8 cellular contexts compared by ENCODE assay signal in genomic region chr18:77208969-77209368, GRCh38. TPM values are rescaled to one million over a fixed set of nuclear protein-coding genes. Genes with fewer than 3 reads are reported as not detected.
DNase-seq lines count a peak whose midpoint lies in the region; ATAC-seq and TF ChIP-seq lines count a peak whose summit lies in the region.

No MANE protein-coding gene starts in this region.

- peak; percentile 72 for ATAC-seq in GM18508 (IDR thresholded peaks at IDR 0.05; ENCODE audit: insufficient read depth, unreplicated experiment)
- peak; percentile 60 for ATAC-seq in HG02938 (IDR thresholded peaks at IDR 0.05; ENCODE audit: unreplicated experiment)

- H2AFZ ChIP-seq in ACC112 (ENCODE audit: low read length, unreplicated experiment): peak overlapping the region; percentile 98
- H2AFZ ChIP-seq in osteoblast (ENCODE audit: low read length): peak overlapping the region; percentile 94

- H4K20me1 ChIP-seq in osteoblast (ENCODE audit: insufficient read depth, low read length): no peaks in the 10 kb centered on the region

- H3K36me3 ChIP-seq in ACC112 (ENCODE audit: insufficient read depth, low read length): no peaks in the 10 kb centered on the region
- H3K36me3 ChIP-seq in effector memory CD4-positive, alpha-beta T cell (ENCODE audit: control insufficient read depth, insufficient read depth, low read length): no peaks in the 10 kb centered on the region
- no peaks in the 10 kb centered on the region for H3K36me3 ChIP-seq in osteoblast (ENCODE audit: insufficient read depth, low read length)

- H3K27me3 ChIP-seq in ACC112 (ENCODE audit: insufficient read depth, low read length) (no peaks in the 10 kb centered on the region), osteoblast (ENCODE audit: insufficient read depth, low read length) (no peaks in the 10 kb centered on the region)
- no peaks in the 10 kb centered on the region for H3K27me3 ChIP-seq in effector memory CD4-positive, alpha-beta T cell (replicated peaks; ENCODE audit: control insufficient read depth, insufficient read depth, low read length, poor library complexity, severe bottlenecking)

- H3K79me2 ChIP-seq in ACC112 (ENCODE audit: control insufficient read depth, insufficient read depth, low read length, unreplicated experiment) (no peaks in the 10 kb centered on the region), osteoblast (ENCODE audit: insufficient read depth, low read length) (no peaks in the 10 kb centered on the region)

- H3K4me2 ChIP-seq in osteoblast (ENCODE audit: insufficient read depth, low read length): peak overlapping the region; percentile 81

- no peak for TF ChIP-seq CTCF in osteoblast (IDR thresholded peaks at IDR 0.05; ENCODE audit: extremely low read depth, low read depth, low read length)

- H3K9me3 ChIP-seq in effector memory CD4-positive, alpha-beta T cell (ENCODE audit: control insufficient read depth, low read length): no peaks in the 10 kb centered on the region
- H3K9me3 ChIP-seq in osteoblast (ENCODE audit: low read depth, low read length): no peaks in the 10 kb centered on the region

- peaks cover 42% of the 10 kb centered on the region for H3K4me1 ChIP-seq in ACC112 (ENCODE audit: control insufficient read depth, insufficient read depth, low read length, unreplicated experiment)
- peaks cover 20% of the 10 kb centered on the region for H3K4me1 ChIP-seq in effector memory CD4-positive, alpha-beta T cell (ENCODE audit: control insufficient read depth, insufficient read depth, low read length, poor library complexity, severe bottlenecking)
- H3K4me1 ChIP-seq in osteoblast (ENCODE audit: insufficient read depth, low read length): peaks cover 26% of the 10 kb centered on the region

- peak overlapping the region; percentile 52 for H3K4me3 ChIP-seq in ACC112 (ENCODE audit: low read depth, low read length)
- H3K4me3 ChIP-seq in effector memory CD4-positive, alpha-beta T cell (ENCODE audit: insufficient read depth, low read depth, low read length, poor library complexity, severe bottlenecking): peak overlapping the region; percentile 48
- H3K4me3 ChIP-seq in osteoblast (ENCODE audit: insufficient read depth, low read length): peak overlapping the region; percentile 61

- DNase-seq in OCI-M2 (lab: John Stamatoyannopoulos, UW; ENCODE audit: unreplicated experiment): peak; percentile 4
- DNase-seq in effector memory CD4-positive, alpha-beta T cell: peak in 1 of 3 donors; percentile 14
- peak; percentile 86 for DNase-seq in osteoblast (ENCODE audit: insufficient read length, low spot score, missing footprints)
- no peak for DNase-seq in inferior parietal cortex (ENCODE audit: extremely low spot score)
- DNase-seq in NCI-H2227 treated with DMSO at 0.1 percent for 48 hours (lab: John Stamatoyannopoulos, UW): no peak

- H3K27ac ChIP-seq in ACC112 (ENCODE audit: low read depth, low read length): peak overlapping the region; percentile 87
- H3K27ac ChIP-seq in effector memory CD4-positive, alpha-beta T cell (ENCODE audit: insufficient read depth, low read length, poor library complexity, severe bottlenecking): peak overlapping the region; percentile 55
- peak overlapping the region; percentile 53 for H3K27ac ChIP-seq in osteoblast (ENCODE audit: low read depth, low read length)

RNA-seq across cellular contexts. Expression of gene GALR1, which starts 40.7 kb away (rescaled TPM):
- total RNA-seq in osteoblast: not detected in 2 replicates

Comparison
In these comparisons a context has a peak if more than half of its experiments do, and no peak if none do; other contexts are left out.
1. DNase-seq: peak in OCI-M2 (single experiment) and osteoblast (single experiment); none in inferior parietal cortex (single experiment) and NCI-H2227 treated with DMSO at 0.1 percent for 48 hours (single experiment).
2. Peak in every context shown above with its lines, with median percentiles within 50 percentile points of each other: H3K27ac ChIP-seq and H3K4me3 ChIP-seq.